17 cellular contexts compared by ENCODE assay signal in the genomic region with DNA sequence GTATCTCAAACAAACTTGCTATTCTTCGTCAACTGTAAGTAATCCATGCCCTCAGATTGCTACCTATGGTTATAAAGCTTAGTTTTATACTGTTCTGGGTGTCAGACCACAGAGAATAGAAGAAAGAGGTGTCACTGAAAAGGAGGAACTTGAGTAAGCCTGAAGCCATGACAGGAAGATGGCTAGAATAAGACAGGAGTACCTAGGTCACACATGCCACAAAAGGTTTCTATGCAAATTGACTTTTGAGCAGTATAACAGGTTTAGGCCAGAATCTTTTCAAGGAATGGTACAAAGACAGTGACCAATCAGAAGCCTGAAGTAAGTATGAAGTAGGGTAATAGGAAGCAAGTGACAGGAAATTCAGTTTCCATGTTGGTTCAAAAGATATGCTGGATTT. TPM values are rescaled to one million over a fixed set of nuclear protein-coding genes. Genes with fewer than 3 reads are reported as not detected.
DNase-seq lines count a peak whose midpoint lies in the region; ATAC-seq and TF ChIP-seq lines count a peak whose summit lies in the region.
"Had no signal": no experiment of that assay in that cellular context is flagged by ENCODE, and none has a peak within 500 bp of the region (broad histone marks: within the 10 kb centered on the region; RNA-seq: fewer than 3 reads in every experiment).

No MANE protein-coding gene starts in this region.

- peaks cover 73% of the 10 kb centered on the region for H3K36me3 Mint-ChIP-seq in activated CD8-positive, alpha-beta T cell treated with anti-CD3 and anti-CD28 coated beads, Interleukin-2, amount 10 ng/mL, durations not matched to agents 7 days and 5 days (ENCODE audit: low read depth)
- H3K36me3 Mint-ChIP-seq in activated CD8-positive, alpha-beta T cell treated with anti-CD3 and anti-CD28 coated beads for 36 hours (ENCODE audit: low read depth): peaks cover 42% of the 10 kb centered on the region
- peaks cover 20% of the 10 kb centered on the region for H3K36me3 Mint-ChIP-seq in natural killer cell treated with Interleukin-12 subunit alpha and Interleukin-12 subunit beta and Interleukin-15 and Interleukin-18, amount 100 ng/mL, for 72 hours

- intact Hi-C loops in activated CD8-positive, alpha-beta T cell treated with anti-CD3 and anti-CD28 coated beads for 36 hours (cut with micrococcal nuclease): no loop called here

- H3K27ac Mint-ChIP-seq in activated CD8-positive, alpha-beta T cell treated with anti-CD3 and anti-CD28 coated beads, Interleukin-2, amount 10 ng/mL, durations not matched to agents 7 days and 5 days: peak overlapping the region; percentile 37
- H3K27ac Mint-ChIP-seq in activated CD8-positive, alpha-beta T cell treated with anti-CD3 and anti-CD28 coated beads for 36 hours: no peak overlapping the region
- peak overlapping the region; percentile 36 to 68 for H3K27ac Mint-ChIP-seq in natural killer cell treated with Interleukin-12 subunit alpha and Interleukin-12 subunit beta and Interleukin-15 and Interleukin-18, amount 100 ng/mL, for 72 hours
- H3K27ac Mint-ChIP-seq: T-cell had no signal

- no peak for DNase-seq in activated CD8-positive, alpha-beta T cell treated with anti-CD3 and anti-CD28 coated beads, Interleukin-2, amount 10 ng/mL, durations not matched to agents 7 days and 5 days
- no peak for DNase-seq in activated CD8-positive, alpha-beta T cell treated with anti-CD3 and anti-CD28 coated beads for 36 hours
- DNase-seq in natural killer cell treated with Interleukin-12 subunit alpha and Interleukin-12 subunit beta and Interleukin-15 and Interleukin-18, amount 100 ng/mL, for 72 hours (ENCODE audit: low spot score): no peak
- no peak for DNase-seq in hepatic stellate cell (ENCODE audit: low spot score)
- DNase-seq: activated T-cell treated with anti-CD3 and anti-CD28 coated beads, Interleukin-2, amount 50 U/mL, for 1 hour; midbrain; NCI-H1417 treated with DMSO at 0.1 percent for 48 hours; NCI-H510A treated with DMSO at 0.1 percent for 48 hours; substantia nigra; T-cell had no signal

- POLR2A ChIA-PET in activated CD8-positive, alpha-beta T cell treated with anti-CD3 and anti-CD28 coated beads, Interleukin-2, amount 10 ng/mL, durations not matched to agents 7 days and 5 days (lab: Charles Lee): interaction anchor here (0.6 kb wide), 1 partner anchor 968 kb away, joined by 3 read pairs; no protein-coding TSS in a partner anchor
- POLR2A ChIA-PET in activated CD8-positive, alpha-beta T cell treated with anti-CD3 and anti-CD28 coated beads for 36 hours (lab: Charles Lee): no interaction called here

- TF ChIP-seq CTCF in activated CD8-positive, alpha-beta T cell treated with anti-CD3 and anti-CD28 coated beads for 36 hours (IDR thresholded peaks at IDR 0.05): no peak

- no peaks in the 10 kb centered on the region for H3K27me3 Mint-ChIP-seq in activated CD8-positive, alpha-beta T cell treated with anti-CD3 and anti-CD28 coated beads, Interleukin-2, amount 10 ng/mL, durations not matched to agents 7 days and 5 days (ENCODE audit: low read depth)
- no peaks in the 10 kb centered on the region for H3K27me3 Mint-ChIP-seq in activated CD8-positive, alpha-beta T cell treated with anti-CD3 and anti-CD28 coated beads for 36 hours
- H3K27me3 Mint-ChIP-seq in natural killer cell treated with Interleukin-12 subunit alpha and Interleukin-12 subunit beta and Interleukin-15 and Interleukin-18, amount 100 ng/mL, for 72 hours: no peaks in the 10 kb centered on the region
- H3K27me3 Mint-ChIP-seq: T-cell had no signal

- peaks cover 9% of the 10 kb centered on the region for H3K4me1 Mint-ChIP-seq in activated CD8-positive, alpha-beta T cell treated with anti-CD3 and anti-CD28 coated beads, Interleukin-2, amount 10 ng/mL, durations not matched to agents 7 days and 5 days (ENCODE audit: low read depth)
- peaks cover 5% of the 10 kb centered on the region for H3K4me1 Mint-ChIP-seq in activated CD8-positive, alpha-beta T cell treated with anti-CD3 and anti-CD28 coated beads for 36 hours (ENCODE audit: low read depth)
- peaks cover 16 to 18% of the 10 kb centered on the region in 2 donors for H3K4me1 Mint-ChIP-seq in natural killer cell treated with Interleukin-12 subunit alpha and Interleukin-12 subunit beta and Interleukin-15 and Interleukin-18, amount 100 ng/mL, for 72 hours (ENCODE audit: low read depth in 2 of 2)

- no peak for ATAC-seq in activated CD8-positive, alpha-beta T cell treated with anti-CD3 and anti-CD28 coated beads, Interleukin-2, amount 10 ng/mL, durations not matched to agents 7 days and 5 days
- ATAC-seq in activated CD8-positive, alpha-beta T cell treated with anti-CD3 and anti-CD28 coated beads for 36 hours: no peak
- ATAC-seq in GM21381 (IDR thresholded peaks at IDR 0.05; ENCODE audit: unreplicated experiment) (peak; percentile 75), HG03280 (IDR thresholded peaks at IDR 0.05; ENCODE audit: unreplicated experiment) (peak; percentile 51), GM18907 (IDR thresholded peaks at IDR 0.05; ENCODE audit: unreplicated experiment) (no peak), GM21528 (IDR thresholded peaks at IDR 0.05; ENCODE audit: low FRiP score, unreplicated experiment) (no peak)
- ATAC-seq in natural killer cell treated with Interleukin-12 subunit alpha and Interleukin-12 subunit beta and Interleukin-15 and Interleukin-18, amount 100 ng/mL, for 72 hours: peak; percentile 24 to 79
- ATAC-seq: A549; activated CD4-positive, CD25-positive, alpha-beta regulatory T cell treated with anti-CD3 and anti-CD28 coated beads, Interleukin-2, amount 50 U/mL, for 24 hours; gastroesophageal sphincter; T-cell had no signal

- H3K9me3 Mint-ChIP-seq in activated CD8-positive, alpha-beta T cell treated with anti-CD3 and anti-CD28 coated beads, Interleukin-2, amount 10 ng/mL, durations not matched to agents 7 days and 5 days (ENCODE audit: insufficient read depth): peaks cover under 1% of the 10 kb centered on the region
- no peaks in the 10 kb centered on the region for H3K9me3 Mint-ChIP-seq in activated CD8-positive, alpha-beta T cell treated with anti-CD3 and anti-CD28 coated beads for 36 hours
- no peaks in the 10 kb centered on the region for H3K9me3 Mint-ChIP-seq in natural killer cell treated with Interleukin-12 subunit alpha and Interleukin-12 subunit beta and Interleukin-15 and Interleukin-18, amount 100 ng/mL, for 72 hours

- H3K4me3 Mint-ChIP-seq in activated CD8-positive, alpha-beta T cell treated with anti-CD3 and anti-CD28 coated beads, Interleukin-2, amount 10 ng/mL, durations not matched to agents 7 days and 5 days: no peak overlapping the region
- H3K4me3 Mint-ChIP-seq in activated CD8-positive, alpha-beta T cell treated with anti-CD3 and anti-CD28 coated beads for 36 hours: no peak overlapping the region
- peak overlapping the region; percentile 67 for H3K4me3 Mint-ChIP-seq in natural killer cell treated with Interleukin-12 subunit alpha and Interleukin-12 subunit beta and Interleukin-15 and Interleukin-18, amount 100 ng/mL, for 72 hours
- H3K4me3 Mint-ChIP-seq: T-cell had no signal

- CTCF ChIA-PET in activated CD8-positive, alpha-beta T cell treated with anti-CD3 and anti-CD28 coated beads, Interleukin-2, amount 10 ng/mL, durations not matched to agents 7 days and 5 days (lab: Charles Lee): interaction anchor here (1.6 kb wide), 1 partner anchor 69 kb away, joined by 5 read pairs; no protein-coding TSS in a partner anchor
- CTCF ChIA-PET in activated CD8-positive, alpha-beta T cell treated with anti-CD3 and anti-CD28 coated beads for 36 hours (lab: Charles Lee): interaction anchor here (1.0 kb wide), 2 partner anchors 69 to 188 kb away, joined by 3 read pairs; no protein-coding TSS in a partner anchor

RNA-seq across cellular contexts. Expression of a gene that starts 23.5 kb away (rescaled TPM):
- 10 to 100 TPM; 36.7 to 39.3 TPM for total RNA-seq in activated CD8-positive, alpha-beta T cell treated with anti-CD3 and anti-CD28 coated beads, Interleukin-2, amount 10 ng/mL, durations not matched to agents 7 days and 5 days
- 10 to 100 TPM; 37.6 to 38.2 TPM for total RNA-seq in activated CD8-positive, alpha-beta T cell treated with anti-CD3 and anti-CD28 coated beads for 36 hours
- 10 to 100 TPM; 45.5 to 52.3 TPM for total RNA-seq in natural killer cell treated with Interleukin-12 subunit alpha and Interleukin-12 subunit beta and Interleukin-15 and Interleukin-18, amount 100 ng/mL, for 72 hours

Comparison
In these comparisons a context has a peak if more than half of its experiments do, and no peak if none do; other contexts are left out.
1. ATAC-seq: peak in GM21381 (single experiment), HG03280 (single experiment) and natural killer cell treated with Interleukin-12 subunit alpha and Interleukin-12 subunit beta and Interleukin-15 and Interleukin-18, amount 100 ng/mL, for 72 hours (2 of 2); none in activated CD8-positive, alpha-beta T cell treated with anti-CD3 and anti-CD28 coated beads, Interleukin-2, amount 10 ng/mL, durations not matched to agents 7 days and 5 days (single experiment), activated CD8-positive, alpha-beta T cell treated with anti-CD3 and anti-CD28 coated beads for 36 hours (single experiment), GM18907 (single experiment) and GM21528 (single experiment).